20 cellular contexts compared by ENCODE assay signal in the genomic region with DNA sequence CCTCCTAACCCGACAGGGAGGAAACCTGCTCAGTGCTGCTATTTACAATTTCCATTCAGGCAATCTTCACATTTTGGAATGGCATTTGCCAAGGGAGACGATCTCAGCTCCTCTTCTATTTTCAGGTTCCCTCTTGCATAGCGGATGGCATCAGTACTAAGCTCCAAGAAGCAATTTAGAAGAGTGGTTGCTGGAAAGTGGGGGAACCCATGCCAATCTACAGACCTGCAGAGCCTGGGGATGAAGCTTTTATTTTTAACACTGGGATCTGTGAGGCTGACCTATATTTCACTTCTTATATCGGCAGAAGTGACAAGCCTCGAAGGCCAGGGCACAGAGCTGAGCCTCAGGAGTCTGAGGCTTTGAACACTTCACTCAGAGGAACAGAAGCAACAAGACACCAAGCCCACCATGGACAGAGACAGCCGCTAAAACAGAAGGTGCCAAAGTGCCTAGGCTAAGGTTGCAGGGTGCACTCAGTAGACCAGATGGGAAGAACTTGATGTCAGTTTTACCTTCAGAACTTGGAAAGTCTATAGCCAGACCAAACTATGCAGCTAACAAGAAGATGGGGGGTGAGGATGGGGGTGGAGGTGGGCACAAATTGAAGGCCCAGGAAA. TPM values are rescaled to one million over a fixed set of nuclear protein-coding genes. Genes with fewer than 3 reads are reported as not detected.
A peak's percentile ranks its signal among the peaks of the same experiment; 100 is the strongest.
DNase-seq lines count a peak whose midpoint lies in the region; ATAC-seq and TF ChIP-seq lines count a peak whose summit lies in the region.
"Had no signal": no experiment of that assay in that cellular context is flagged by ENCODE, and none has a peak within 500 bp of the region (broad histone marks: within the 10 kb centered on the region; RNA-seq: fewer than 3 reads in every experiment).

No MANE protein-coding gene starts in this region.

- no peaks in the 10 kb centered on the region for H3K27me3 ChIP-seq in lower lobe of right lung (ENCODE audit: low read depth)
- H3K27me3 ChIP-seq in testis, result no peaks in the 10 kb centered on the region

- H3K4me3 ChIP-seq in lower lobe of right lung (no peak overlapping the region), testis (no peak overlapping the region)
- H3K4me3 ChIP-seq: skin epidermis had no signal

- WGBS in testis, 2 donors, result 37 to 46% methylated on average over 6 of the region's 6 CpGs

- ATAC-seq in lower lobe of right lung, result no peak
- ATAC-seq: activated CD4-positive, alpha-beta T cell treated with anti-CD3 and anti-CD28 coated beads for 36 hours; natural killer cell treated with Interleukin-12 subunit alpha and Interleukin-12 subunit beta and Interleukin-15 and Interleukin-18, amount 100 ng/mL, for 72 hours; PC-3 had no signal

- H3K27ac ChIP-seq in lower lobe of right lung (peak overlapping the region; percentile 36), testis (peak overlapping the region; percentile 7 to 78)

- DNase-seq in NCI-H2171 treated with DMSO at 0.1 percent for 48 hours (lab: John Stamatoyannopoulos, UW) (peak; percentile 13), NCI-H2171 (lab: John Stamatoyannopoulos, UW) (no peak), cerebellum (ENCODE audit: low spot score) (peak; percentile 14), lower lobe of right lung (no peak), testis (no peak), NCI-H774 (lab: John Stamatoyannopoulos, UW) (no peak), NCI-H526 treated with DMSO at 0.1 percent for 48 hours (lab: John Stamatoyannopoulos, UW) (no peak)
- no peak for DNase-seq in activated effector memory CD4-positive, alpha-beta T cell treated with Interleukin-2 at 50 U/mL for 16 hours
- DNase-seq: activated CD4-positive, alpha-beta T cell treated with anti-CD3 and anti-CD28 coated beads for 36 hours; activated naive CD4-positive, alpha-beta T cell treated with anti-CD3 and anti-CD28 coated beads, Interleukin-2, amount 50 U/mL, for 16 hours; activated T-cell treated with anti-CD3 and anti-CD28 coated beads, Interleukin-2, amount 50 U/mL, for 48 hours; EL; HCEC 1CT; kidney; PC-3; SIG-M5; stimulated activated CD4-positive, alpha-beta T cell treated with anti-CD3 and anti-CD28 coated beads, Interleukin-4, amount 100 ng/mL, for 1 hour; T-helper 1 cell had no signal

- no peak for TF ChIP-seq CTCF in lower lobe of right lung (IDR thresholded peaks at IDR 0.05)
- TF ChIP-seq CTCF in testis (IDR thresholded peaks at IDR 0.05), result no peak

- TF ChIP-seq POLR2A in testis (IDR thresholded peaks at IDR 0.05), result no peak

- H3K9me3 ChIP-seq in lower lobe of right lung, result no peaks in the 10 kb centered on the region
- no peaks in the 10 kb centered on the region for H3K9me3 ChIP-seq in testis

- peaks cover 10% of the 10 kb centered on the region for H3K4me1 ChIP-seq in lower lobe of right lung
- peaks cover 32% of the 10 kb centered on the region for H3K4me1 ChIP-seq in testis

- H3K36me3 ChIP-seq in lower lobe of right lung, result no peaks in the 10 kb centered on the region
- no peaks in the 10 kb centered on the region for H3K36me3 ChIP-seq in testis (ENCODE audit: low read depth, missing control alignments)

- intact Hi-C loops in lower lobe of right lung (cut with DNase I), result no loop called here
- intact Hi-C loops in testis (cut with DNase I; ENCODE audit: low total_unique reads), result no loop called here

RNA-seq across cellular contexts. Expression of gene SCD5, which starts 43.9 kb away (rescaled TPM):
- 134 TPM for total RNA-seq in cerebellum
- 17.7 TPM for total RNA-seq in lower lobe of right lung
- total RNA-seq in testis, result 100 to 1,000 TPM; 149 to 161 TPM
- 76.4 TPM for polyA plus RNA-seq in testis (ENCODE audit: insufficient read depth, low read depth, low replicate concordance)

Comparison
In these comparisons a context has a peak if more than half of its experiments do, and no peak if none do; other contexts are left out.
1. DNase-seq: peak in NCI-H2171 treated with DMSO at 0.1 percent for 48 hours (single experiment) and cerebellum (single experiment); none in NCI-H2171 (single experiment), lower lobe of right lung (single experiment), testis (single experiment), NCI-H774 (single experiment), activated effector memory CD4-positive, alpha-beta T cell treated with Interleukin-2 at 50 U/mL for 16 hours (single experiment) and NCI-H526 treated with DMSO at 0.1 percent for 48 hours (single experiment).